In the genomic region with DNA sequence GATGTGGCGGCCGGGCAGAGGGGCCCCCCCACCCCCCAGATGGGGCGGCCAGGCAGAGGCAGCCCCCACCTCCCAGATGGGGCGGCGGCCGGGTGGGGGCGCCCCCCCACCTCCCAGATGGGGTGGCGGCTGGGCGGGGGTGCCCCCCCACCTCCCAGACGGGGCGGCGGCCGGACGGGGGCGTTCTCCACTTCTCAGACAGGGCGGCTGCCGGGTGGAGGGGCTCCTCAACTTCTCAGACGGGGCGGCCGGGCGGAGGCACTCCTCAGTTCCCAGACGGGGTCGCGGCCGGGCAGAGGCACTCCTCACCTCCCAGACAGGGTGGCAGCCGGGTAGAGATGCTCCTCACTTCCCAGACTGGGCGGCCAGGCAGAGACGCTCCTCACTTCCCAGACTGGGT, we compare ENCODE assay signal across 21 cellular contexts. TPM values are rescaled to one million over a fixed set of nuclear protein-coding genes. Genes with fewer than 3 reads are reported as not detected.
A peak's percentile ranks its signal among the peaks of the same experiment; 100 is the strongest.
DNase-seq lines count a peak whose midpoint lies in the region; ATAC-seq and TF ChIP-seq lines count a peak whose summit lies in the region.
"Had no signal": no experiment of that assay in that cellular context is flagged by ENCODE, and none has a peak within 500 bp of the region (broad histone marks: within the 10 kb centered on the region; RNA-seq: fewer than 3 reads in every experiment).

No MANE protein-coding gene starts in this region.

- H3K9me3 Mint-ChIP-seq in chondrocyte (ENCODE audit: low read depth) (no peaks in the 10 kb centered on the region), neural progenitor cell (peaks cover 50% of the 10 kb centered on the region)
- H3K9me3 Mint-ChIP-seq in stimulated activated naive B cell treated with anti-CD40 and anti-IgM and Interleukin-4, amounts not matched to agents 10 μg/mL and 1 μg/mL and 100 μg/mL, for 72 hours, result peaks cover 3 to 13% of the 10 kb centered on the region in 2 donors
- H3K9me3 Mint-ChIP-seq in activated T-cell treated with anti-CD3 and anti-CD28 coated beads, Interleukin-2, amount 50 U/mL, for 72 hours, result peaks cover 7 to 9% of the 10 kb centered on the region in 2 donors
- H3K9me3 Mint-ChIP-seq: CD4-positive, alpha-beta T cell had no signal

- H3K9ac ChIP-seq in neural progenitor cell, result no peak overlapping the region
- H3K9ac ChIP-seq: BLaER1 had no signal

- H3K27me3 Mint-ChIP-seq in chondrocyte (ENCODE audit: low read depth) (no peaks in the 10 kb centered on the region), neural progenitor cell (ENCODE audit: insufficient read depth, low read depth) (no peaks in the 10 kb centered on the region)
- H3K27me3 Mint-ChIP-seq in stimulated activated naive B cell treated with anti-CD40 and anti-IgM and Interleukin-4, amounts not matched to agents 10 μg/mL and 1 μg/mL and 100 μg/mL, for 72 hours, result no peaks in the 10 kb centered on the region
- no peaks in the 10 kb centered on the region for H3K27me3 Mint-ChIP-seq in activated T-cell treated with anti-CD3 and anti-CD28 coated beads, Interleukin-2, amount 50 U/mL, for 72 hours (ENCODE audit: low read depth)
- H3K27me3 Mint-ChIP-seq: CD4-positive, alpha-beta T cell; IgD-negative memory B cell had no signal

- peaks cover 86% of the 10 kb centered on the region for H3K79me2 ChIP-seq in neural progenitor cell (ENCODE audit: low read depth)

- H3K4me3 Mint-ChIP-seq in chondrocyte (ENCODE audit: unreplicated experiment) (no peak overlapping the region), neural progenitor cell (no peak overlapping the region)
- peak overlapping the region in 1 of 2 donors; percentile 59 for H3K4me3 Mint-ChIP-seq in stimulated activated naive B cell treated with anti-CD40 and anti-IgM and Interleukin-4, amounts not matched to agents 10 μg/mL and 1 μg/mL and 100 μg/mL, for 72 hours
- H3K4me3 Mint-ChIP-seq in activated T-cell treated with anti-CD3 and anti-CD28 coated beads, Interleukin-2, amount 50 U/mL, for 72 hours, result no peak overlapping the region
- H3K4me3 Mint-ChIP-seq: CD4-positive, alpha-beta T cell had no signal

- H4K20me1 ChIP-seq in neural progenitor cell (ENCODE audit: low read depth), result no peaks in the 10 kb centered on the region
- H4K20me1 ChIP-seq: BLaER1 had no signal

- H3K36me3 ChIP-seq in heart right ventricle (no peaks in the 10 kb centered on the region), RWPE2 (ENCODE audit: low read depth) (peaks cover 10% of the 10 kb centered on the region; the same call in 1 of the 2 replicates), neural progenitor cell (peaks cover 9% of the 10 kb centered on the region)
- H3K36me3 ChIP-seq: BLaER1, SJSA1 had no signal

- H2AFZ ChIP-seq in neural progenitor cell (replicated peaks), result no peak overlapping the region

- peaks cover 0 to 7% (median 0%) of the 10 kb centered on the region in 11 donors for H3K9me3 ChIP-seq in heart right ventricle
- H3K9me3 ChIP-seq in RWPE2 (ENCODE audit: severe bottlenecking), result no peaks in the 10 kb centered on the region
- H3K9me3 ChIP-seq in neural progenitor cell (ENCODE audit: low read depth), result peaks cover 10% of the 10 kb centered on the region
- H3K9me3 ChIP-seq: SJSA1 had no signal

- DNase-seq in Right ventricle myocardium superior, result peak; percentile 41
- no peak for DNase-seq in heart right ventricle
- no peak for DNase-seq in RWPE2 (ENCODE audit: low spot score)
- peak; percentile 93 for DNase-seq in chondrocyte (ENCODE audit: low spot score)
- no peak for DNase-seq in stimulated activated naive B cell treated with anti-CD40 and anti-IgM and Interleukin-4, amounts not matched to agents 10 μg/mL and 1 μg/mL and 100 μg/mL, for 72 hours
- no peak for DNase-seq in neural progenitor cell (ENCODE audit: low spot score)
- DNase-seq in activated CD4-positive, alpha-beta T cell treated with anti-CD3 and anti-CD28 coated beads, Interleukin-2, amount 50 U/mL, for 48 hours, result no peak
- no peak for DNase-seq in activated T-cell treated with anti-CD3 and anti-CD28 coated beads, Interleukin-2, amount 50 U/mL, for 72 hours
- DNase-seq: 8988T; CD4-positive, alpha-beta T cell; HCEC 1CT; NCI-H1092 treated with DMSO at 0.1 percent for 48 hours; NCI-H146; NCI-H1930; NCI-H2107; NCI-H524; NCI-H748 treated with DMSO at 0.1 percent for 48 hours had no signal

- no peak overlapping the region for H3K27ac Mint-ChIP-seq in chondrocyte (ENCODE audit: unreplicated experiment)
- H3K27ac Mint-ChIP-seq in stimulated activated naive B cell treated with anti-CD40 and anti-IgM and Interleukin-4, amounts not matched to agents 10 μg/mL and 1 μg/mL and 100 μg/mL, for 72 hours, result peak overlapping the region; percentile 89
- H3K27ac Mint-ChIP-seq in neural progenitor cell, result no peak overlapping the region
- H3K27ac Mint-ChIP-seq in activated T-cell treated with anti-CD3 and anti-CD28 coated beads, Interleukin-2, amount 50 U/mL, for 72 hours, result no peak overlapping the region
- H3K27ac Mint-ChIP-seq: CD4-positive, alpha-beta T cell had no signal

- intact Hi-C loops in Right ventricle myocardium superior (cut with DNase I), result no loop called here
- intact Hi-C loops in heart right ventricle (cut with DNase I), result no loop called here

- peaks cover 4% of the 10 kb centered on the region for H3K36me3 Mint-ChIP-seq in chondrocyte (ENCODE audit: low read depth)
- peaks cover 44 to 63% of the 10 kb centered on the region in 2 donors for H3K36me3 Mint-ChIP-seq in stimulated activated naive B cell treated with anti-CD40 and anti-IgM and Interleukin-4, amounts not matched to agents 10 μg/mL and 1 μg/mL and 100 μg/mL, for 72 hours
- peaks cover 37% of the 10 kb centered on the region for H3K36me3 Mint-ChIP-seq in neural progenitor cell
- H3K36me3 Mint-ChIP-seq in activated T-cell treated with anti-CD3 and anti-CD28 coated beads, Interleukin-2, amount 50 U/mL, for 72 hours (ENCODE audit: insufficient read depth in 2 of 2), result peaks cover 13 to 31% of the 10 kb centered on the region in 2 donors

- peaks cover 74% of the 10 kb centered on the region for H3K4me1 Mint-ChIP-seq in chondrocyte (ENCODE audit: low read depth)
- H3K4me1 Mint-ChIP-seq in stimulated activated naive B cell treated with anti-CD40 and anti-IgM and Interleukin-4, amounts not matched to agents 10 μg/mL and 1 μg/mL and 100 μg/mL, for 72 hours, result peaks cover 35 to 65% of the 10 kb centered on the region in 2 donors
- no peaks in the 10 kb centered on the region for H3K4me1 Mint-ChIP-seq in neural progenitor cell
- peaks cover 31% of the 10 kb centered on the region for H3K4me1 Mint-ChIP-seq in activated T-cell treated with anti-CD3 and anti-CD28 coated beads, Interleukin-2, amount 50 U/mL, for 72 hours (ENCODE audit: low read depth)

- ATAC-seq in Right ventricle myocardium superior (ENCODE audit: poor library complexity) (no peak), heart right ventricle (no peak), RWPE2 (ENCODE audit: low read depth) (no peak)
- no peak for ATAC-seq in stimulated activated naive B cell treated with anti-CD40 and anti-IgM and Interleukin-4, amounts not matched to agents 10 μg/mL and 1 μg/mL and 100 μg/mL, for 72 hours (replicated peaks)
- no peak for ATAC-seq in activated T-cell treated with anti-CD3 and anti-CD28 coated beads, Interleukin-2, amount 50 U/mL, for 72 hours (replicated peaks in 1 of 2)
- ATAC-seq: Right ventricle myocardium inferior had no signal

- 98 to 100% methylated on average over 21 to 28 of the region's 28 CpGs for WGBS in heart right ventricle, 2 donors

- H3K4me1 ChIP-seq in heart right ventricle (peaks cover 0 to 10% (median 0%) of the 10 kb centered on the region in 9 donors), RWPE2 (ENCODE audit: insufficient read depth, poor library complexity, severe bottlenecking) (peaks cover 41% of the 10 kb centered on the region), neural progenitor cell (no peaks in the 10 kb centered on the region)
- H3K4me1 ChIP-seq: BLaER1 had no signal

- no peak overlapping the region for H3K4me2 ChIP-seq in neural progenitor cell
- H3K4me2 ChIP-seq: BLaER1 had no signal

- no peak overlapping the region for H3K4me3 ChIP-seq in heart right ventricle
- no peak overlapping the region for H3K4me3 ChIP-seq in RWPE2 (ENCODE audit: severe bottlenecking)
- H3K4me3 ChIP-seq in neural progenitor cell, result no peak overlapping the region
- H3K4me3 ChIP-seq: BLaER1, SJSA1 had no signal

- H3F3A ChIP-seq in neural progenitor cell (ENCODE audit: low read depth), result no peaks in the 10 kb centered on the region

- H3K27ac ChIP-seq in heart right ventricle (no peak overlapping the region), RWPE2 (ENCODE audit: poor library complexity, severe bottlenecking) (peak overlapping the region; percentile 53), neural progenitor cell (no peak overlapping the region)
- H3K27ac ChIP-seq: BLaER1, SJSA1 had no signal

- TF ChIP-seq CTCF in heart right ventricle (IDR thresholded peaks at IDR 0.05) (no peak), RWPE2 (IDR thresholded peaks at IDR 0.05; ENCODE audit: poor library complexity, severe bottlenecking) (no peak), chondrocyte (IDR thresholded peaks at IDR 0.05) (no peak), neural progenitor cell (IDR thresholded peaks at IDR 0.05) (no peak)

- H3K27me3 ChIP-seq in heart right ventricle (no peaks in the 10 kb centered on the region), RWPE2 (ENCODE audit: insufficient read depth, poor library complexity, severe bottlenecking) (no peaks in the 10 kb centered on the region), neural progenitor cell (no peaks in the 10 kb centered on the region)
- H3K27me3 ChIP-seq: BLaER1, SJSA1 had no signal

RNA-seq across cellular contexts. Expression of gene SIPA1L1, which starts 56.8 kb away (rescaled TPM):
- 5.2 TPM for total RNA-seq in Right ventricle myocardium superior
- 10 to 100 TPM in 1 of 10 donors, 1 to 10 TPM in 9; 5.7 to 18.0 (median 8.4) TPM for total RNA-seq in heart right ventricle
- 1 to 10 TPM; 4.3 to 4.9 TPM for polyA plus RNA-seq in heart right ventricle
- 89.7 to 136 TPM (median 96.1 TPM) in 3 replicates for total RNA-seq in chondrocyte
- total RNA-seq in neural progenitor cell (ENCODE audit: low replicate concordance), result 28.7 and 30.0 TPM in 2 replicates
- total RNA-seq in activated T-cell treated with anti-CD3 and anti-CD28 coated beads, Interleukin-2, amount 50 U/mL, for 72 hours, result 100 to 1,000 TPM in 1 of 2 donors, 10 to 100 TPM in 1; 89.7 to 126 TPM

Comparison
In these comparisons a context has a peak if more than half of its experiments do, and no peak if none do; other contexts are left out.
1. DNase-seq: peak in Right ventricle myocardium superior (single experiment) and chondrocyte (single experiment); none in heart right ventricle (0 of 2), RWPE2 (single experiment), stimulated activated naive B cell treated with anti-CD40 and anti-IgM and Interleukin-4, amounts not matched to agents 10 μg/mL and 1 μg/mL and 100 μg/mL, for 72 hours (single experiment), neural progenitor cell (single experiment), activated CD4-positive, alpha-beta T cell treated with anti-CD3 and anti-CD28 coated beads, Interleukin-2, amount 50 U/mL, for 48 hours (0 of 2) and activated T-cell treated with anti-CD3 and anti-CD28 coated beads, Interleukin-2, amount 50 U/mL, for 72 hours (0 of 2).